18 cellular contexts compared by ENCODE assay signal in the genomic region with DNA sequence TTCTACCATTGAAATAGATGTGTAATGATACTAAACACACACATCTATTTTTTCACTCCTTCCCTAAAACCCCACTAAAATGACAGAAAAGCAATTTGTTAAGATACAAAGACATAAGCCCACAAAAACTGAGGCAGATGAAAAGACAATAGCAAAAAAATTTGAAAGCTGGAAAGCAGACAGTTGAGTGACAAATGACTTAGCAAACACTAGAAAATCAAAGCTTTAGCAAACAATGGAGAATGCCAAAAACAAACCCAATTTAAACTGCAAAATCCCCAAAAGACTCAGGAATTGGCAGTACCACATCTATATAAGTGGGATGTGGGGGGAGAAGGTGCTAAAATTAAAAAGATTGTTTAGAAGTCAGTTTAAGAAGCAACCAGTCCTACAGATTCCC. TPM values are rescaled to one million over a fixed set of nuclear protein-coding genes. Genes with fewer than 3 reads are reported as not detected.
DNase-seq lines count a peak whose midpoint lies in the region; ATAC-seq, FAIRE-seq and TF ChIP-seq lines count a peak whose summit lies in the region.
"Had no signal": no experiment of that assay in that cellular context is flagged by ENCODE, and none has a peak within 500 bp of the region (broad histone marks: within the 10 kb centered on the region; RNA-seq: fewer than 3 reads in every experiment).

No MANE protein-coding gene starts in this region.

- no peak for TF ChIP-seq CTCF in HFFc6 (IDR thresholded peaks at IDR 0.05)
- no peak for TF ChIP-seq CTCF in VCaP (conservative IDR thresholded peaks at IDR 0.05)

- no peaks in the 10 kb centered on the region for H3K9me3 Mint-ChIP-seq in HFFc6
- no peaks in the 10 kb centered on the region for H3K9me3 Mint-ChIP-seq in activated T-cell treated with anti-CD3 and anti-CD28 coated beads, Interleukin-2, amount 50 U/mL, for 24 hours
- H3K9me3 Mint-ChIP-seq: CD4-positive, alpha-beta memory T cell had no signal

- peaks cover 41% of the 10 kb centered on the region for H3K36me3 Mint-ChIP-seq in HFFc6 (ENCODE audit: low read depth)
- H3K36me3 Mint-ChIP-seq in activated T-cell treated with anti-CD3 and anti-CD28 coated beads, Interleukin-2, amount 50 U/mL, for 24 hours (ENCODE audit: low read depth), result no peaks in the 10 kb centered on the region

- H3K4me3 Mint-ChIP-seq in HFFc6, result no peak overlapping the region
- H3K4me3 Mint-ChIP-seq in activated T-cell treated with anti-CD3 and anti-CD28 coated beads, Interleukin-2, amount 50 U/mL, for 24 hours, result no peak overlapping the region

- H3K27ac ChIP-seq in VCaP, result peak overlapping the region; percentile 99
- H3K27ac ChIP-seq: SK-N-MC had no signal

- H3K27ac Mint-ChIP-seq in HFFc6, result peak overlapping the region; percentile 25
- H3K27ac Mint-ChIP-seq in activated T-cell treated with anti-CD3 and anti-CD28 coated beads, Interleukin-2, amount 50 U/mL, for 24 hours, result no peak overlapping the region
- H3K27ac Mint-ChIP-seq: CD4-positive, alpha-beta memory T cell had no signal

- peak; percentile 55 for FAIRE-seq in islet of Langerhans (lab: Jason Lieb, UNC)
- FAIRE-seq: D721Med had no signal

- ATAC-seq in GM21423 (IDR thresholded peaks at IDR 0.05; ENCODE audit: unreplicated experiment), result no peak
- ATAC-seq: Panc1, Right ventricle myocardium inferior had no signal

- H3K4me1 Mint-ChIP-seq in HFFc6 (ENCODE audit: low read depth), result peaks cover 71% of the 10 kb centered on the region
- peaks cover 37% of the 10 kb centered on the region for H3K4me1 Mint-ChIP-seq in activated T-cell treated with anti-CD3 and anti-CD28 coated beads, Interleukin-2, amount 50 U/mL, for 24 hours (ENCODE audit: low read depth)

- DNase-seq in COR-L47 (lab: John Stamatoyannopoulos, UW) (peak; percentile 7), HFFc6 (no peak), SW480 (ENCODE audit: low spot score) (no peak), 8988T (no peak)
- DNase-seq in activated T-cell treated with anti-CD3 and anti-CD28 coated beads, Interleukin-2, amount 50 U/mL, for 24 hours, result no peak
- DNase-seq: BE2C; CD4-positive, alpha-beta memory T cell; Kasumi-1; NCI-H1930; NCI-H226; NCI-H526 had no signal

- H3K27me3 Mint-ChIP-seq in HFFc6 (ENCODE audit: insufficient read depth), result no peaks in the 10 kb centered on the region
- H3K27me3 Mint-ChIP-seq in activated T-cell treated with anti-CD3 and anti-CD28 coated beads, Interleukin-2, amount 50 U/mL, for 24 hours, result no peaks in the 10 kb centered on the region
- H3K27me3 Mint-ChIP-seq: CD4-positive, alpha-beta memory T cell had no signal

RNA-seq across cellular contexts. Expression of gene TSC22D1, which starts 9.5 kb away (rescaled TPM):
- 10 to 100 TPM; 42.3 to 49.4 (median 45.2) TPM for total RNA-seq in HFFc6 (2021; fragmentation: NEBNext Ultra II Directional; extraction: Animal tissue kit (Norgen Biotek cat#: 25700))
